ENCODE assay signal across 18 cellular contexts in genomic region chr22:24964441-24964840, GRCh38. TPM values are rescaled to one million over a fixed set of nuclear protein-coding genes. Genes with fewer than 3 reads are reported as not detected.
"Had no signal": no experiment of that assay in that cellular context is flagged by ENCODE, and none has a peak within 500 bp of the region (broad histone marks: within the 10 kb centered on the region; RNA-seq: fewer than 3 reads in every experiment).

No MANE protein-coding gene starts in this region.

- ATAC-seq: activated naive CD4-positive, alpha-beta T cell treated with anti-CD3 and anti-CD28 coated beads, Interleukin-2, amount 50 U/mL, for 72 hours; activated T-cell treated with anti-CD3 and anti-CD28 coated beads, Interleukin-2, amount 50 U/mL, for 4 hours; natural killer cell treated with Interleukin-12 subunit alpha and Interleukin-12 subunit beta and Interleukin-15 and Interleukin-18, amount 100 ng/mL, for 72 hours had no signal

- DNase-seq: activated CD4-positive, alpha-beta T cell treated with anti-CD3 and anti-CD28 coated beads, Interleukin-2, amount 50 U/mL, for 1 hour; activated CD4-positive, CD25-positive, alpha-beta regulatory T cell treated with anti-CD3 and anti-CD28 coated beads, Interleukin-2, amount 50 U/mL, for 72 hours; activated CD8-positive, alpha-beta memory T cell treated with anti-CD3 and anti-CD28 coated beads, Interleukin-2, amount 50 U/mL, for 4 hours; activated effector memory CD4-positive, alpha-beta T cell treated with Interleukin-2 at 50 U/mL for 16 hours; activated T-cell treated with anti-CD3 and anti-CD28 coated beads, Interleukin-2, amount 50 U/mL, for 4 hours; brain microvascular endothelial cell; colonic mucosa; endodermal cell; nucleus accumbens; stimulated activated CD4-positive, alpha-beta T cell treated with anti-CD3 and anti-CD28 coated beads, Interleukin-12 subunit alpha, Interleukin-12 subunit beta, amount 100 ng/mL, for 4 hours; stimulated activated CD4-positive, alpha-beta T cell treated with anti-CD3 and anti-CD28 coated beads, Interleukin-1b, Interleukin-23, amount 100 ng/mL, for 48 hours; stimulated activated CD8-positive, alpha-beta memory T cell treated with anti-CD3 and anti-CD28 coated beads, Interleukin-4, amount 100 ng/mL, for 48 hours; stimulated activated naive CD4-positive, alpha-beta T cell had no signal

- H3K9me3 ChIP-seq: colonic mucosa had no signal

- H3K27ac ChIP-seq: brain microvascular endothelial cell had no signal

- H3K36me3 ChIP-seq: brain microvascular endothelial cell, colonic mucosa had no signal

- H3K4me3 ChIP-seq: colonic mucosa had no signal

- H3K27me3 ChIP-seq: brain microvascular endothelial cell, colonic mucosa had no signal

RNA-seq across cellular contexts. Expression of gene LHFPL7, which starts 17.9 kb away (rescaled TPM):
- total RNA-seq: activated naive CD4-positive, alpha-beta T cell treated with anti-CD3 and anti-CD28 coated beads, Interleukin-2, amount 50 U/mL, for 72 hours; activated T-cell treated with anti-CD3 and anti-CD28 coated beads, Interleukin-2, amount 50 U/mL, for 4 hours; colonic mucosa; endodermal cell; frontal cortex; natural killer cell treated with Interleukin-12 subunit alpha and Interleukin-12 subunit beta and Interleukin-15 and Interleukin-18, amount 100 ng/mL, for 72 hours; renal cortical epithelial cell had no signal
- polyA plus RNA-seq: esophagus had no signal
